In the genomic region with DNA sequence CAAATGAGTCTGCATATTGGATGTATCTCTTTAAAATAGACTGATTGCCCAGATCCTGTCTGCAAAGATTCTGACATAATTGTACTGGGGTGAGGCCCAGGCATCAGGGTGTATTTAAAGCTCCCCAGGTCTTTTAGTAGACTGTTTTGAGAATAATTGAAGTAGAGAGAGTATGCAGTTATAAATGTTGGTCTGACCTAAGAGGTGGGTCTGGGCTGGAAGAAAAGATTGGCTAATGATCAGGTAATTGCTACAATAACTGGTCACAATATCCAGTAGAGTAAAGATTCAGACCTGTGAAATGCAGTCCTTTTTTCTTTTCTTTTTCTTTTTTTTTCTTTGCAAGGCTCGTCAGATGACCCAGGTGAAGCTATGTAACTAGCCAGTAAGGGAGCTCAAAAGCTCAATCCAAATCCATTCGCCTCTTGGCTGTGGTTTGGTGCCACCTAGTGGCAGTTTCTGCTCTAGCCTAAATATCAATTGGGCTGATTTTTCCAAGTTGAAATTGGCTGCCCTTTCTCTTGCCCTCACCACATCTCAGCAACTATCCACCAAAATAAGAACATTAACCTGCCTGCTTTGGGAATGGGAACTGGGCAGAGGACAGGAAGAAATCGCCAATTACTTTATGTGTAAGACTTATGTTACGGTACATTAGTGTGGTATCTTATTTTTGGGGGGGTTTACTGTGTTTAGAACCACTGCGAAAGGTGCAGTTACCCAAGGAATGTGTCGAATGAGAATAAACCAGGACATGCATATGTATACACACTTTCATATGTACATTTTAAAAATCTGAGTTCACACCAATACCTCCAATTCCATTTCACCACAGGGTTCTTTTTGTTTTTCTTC, we compare ENCODE assay signal across 1 cellular context.
A peak's percentile ranks its signal among the peaks of the same experiment; 100 is the strongest.
TF ChIP-seq lines count a peak whose summit lies in the region.

No MANE protein-coding gene starts in this region.

TF ChIP-seq in GM12878, 131 proteins besides CTCF, POLR2A, EP300 and RAD21 (continued from another document):
- TF ChIP-seq, protein P1, sequence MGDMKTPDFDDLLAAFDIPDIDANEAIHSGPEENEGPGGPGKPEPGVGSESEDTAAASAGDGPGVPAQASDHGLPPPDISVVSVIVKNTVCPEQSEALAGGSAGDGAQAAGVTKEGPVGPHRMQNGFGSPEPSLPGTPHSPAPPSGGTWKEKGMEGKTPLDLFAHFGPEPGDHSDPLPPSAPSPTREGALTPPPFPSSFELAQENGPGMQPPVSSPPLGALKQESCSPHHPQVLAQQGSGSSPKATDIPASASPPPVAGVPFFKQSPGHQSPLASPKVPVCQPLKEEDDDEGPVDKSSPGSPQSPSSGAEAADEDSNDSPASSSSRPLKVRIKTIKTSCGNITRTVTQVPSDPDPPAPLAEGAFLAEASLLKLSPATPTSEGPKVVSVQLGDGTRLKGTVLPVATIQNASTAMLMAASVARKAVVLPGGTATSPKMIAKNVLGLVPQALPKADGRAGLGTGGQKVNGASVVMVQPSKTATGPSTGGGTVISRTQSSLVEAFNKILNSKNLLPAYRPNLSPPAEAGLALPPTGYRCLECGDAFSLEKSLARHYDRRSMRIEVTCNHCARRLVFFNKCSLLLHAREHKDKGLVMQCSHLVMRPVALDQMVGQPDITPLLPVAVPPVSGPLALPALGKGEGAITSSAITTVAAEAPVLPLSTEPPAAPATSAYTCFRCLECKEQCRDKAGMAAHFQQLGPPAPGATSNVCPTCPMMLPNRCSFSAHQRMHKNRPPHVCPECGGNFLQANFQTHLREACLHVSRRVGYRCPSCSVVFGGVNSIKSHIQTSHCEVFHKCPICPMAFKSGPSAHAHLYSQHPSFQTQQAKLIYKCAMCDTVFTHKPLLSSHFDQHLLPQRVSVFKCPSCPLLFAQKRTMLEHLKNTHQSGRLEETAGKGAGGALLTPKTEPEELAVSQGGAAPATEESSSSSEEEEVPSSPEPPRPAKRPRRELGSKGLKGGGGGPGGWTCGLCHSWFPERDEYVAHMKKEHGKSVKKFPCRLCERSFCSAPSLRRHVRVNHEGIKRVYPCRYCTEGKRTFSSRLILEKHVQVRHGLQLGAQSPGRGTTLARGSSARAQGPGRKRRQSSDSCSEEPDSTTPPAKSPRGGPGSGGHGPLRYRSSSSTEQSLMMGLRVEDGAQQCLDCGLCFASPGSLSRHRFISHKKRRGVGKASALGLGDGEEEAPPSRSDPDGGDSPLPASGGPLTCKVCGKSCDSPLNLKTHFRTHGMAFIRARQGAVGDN (IDR thresholded peaks at IDR 0.05): no peak
- TF ChIP-seq FOXM1 (IDR thresholded peaks at IDR 0.05; ENCODE audit: low read depth, low read length) (no peak), BHLHE40 (IDR thresholded peaks at IDR 0.05; ENCODE audit: borderline replicate concordance in 1 of 2, low read depth in 2 of 2, low read length in 1 of 2) (no peak), SPI1 (IDR thresholded peaks at IDR 0.05; ENCODE audit: borderline replicate concordance, insufficient read depth, low read depth, low read length) (no peak), SMC3 (IDR thresholded peaks at IDR 0.05; ENCODE audit: borderline replicate concordance, low read length) (peak; percentile 84), IKZF2 (IDR thresholded peaks at IDR 0.05) (no peak), MLLT1 (IDR thresholded peaks at IDR 0.05) (no peak), EGR1 (IDR thresholded peaks at IDR 0.05; ENCODE audit: borderline replicate concordance in 1 of 2, low read depth in 2 of 2, low read length in 2 of 2) (no peak), SUPT20H (IDR thresholded peaks at IDR 0.05; ENCODE audit: borderline replicate concordance, control insufficient read depth, low read depth, low read length) (no peak), HDAC6 (IDR thresholded peaks at IDR 0.05; ENCODE audit: unreplicated experiment) (no peak), YY1 (IDR thresholded peaks at IDR 0.05; ENCODE audit: low read depth, low read length) (0 out of 2 replicates have a peak, but pooled peaks have one; percentile 43), CBX3 (IDR thresholded peaks at IDR 0.05; ENCODE audit: borderline replicate concordance, low read depth) (no peak), SP1 (IDR thresholded peaks at IDR 0.05; ENCODE audit: low read depth, low read length) (no peak), RUNX3 (IDR thresholded peaks at IDR 0.05; ENCODE audit: low read length) (peak; percentile 22; the same call in 1 of the 2 replicates), TCF3 (IDR thresholded peaks at IDR 0.05; ENCODE audit: borderline replicate concordance, insufficient read depth, low read depth, low read length) (no peak), MEF2B (IDR thresholded peaks at IDR 0.05; ENCODE audit: partially characterized antibody, poor library complexity, severe bottlenecking) (no peak), STAT1 (conservative IDR thresholded peaks at IDR 0.05) (no peak), KLF5 (IDR thresholded peaks at IDR 0.05; ENCODE audit: partially characterized antibody) (no peak), ZNF384 (IDR thresholded peaks at IDR 0.05; ENCODE audit: borderline replicate concordance, low read depth, low read length) (peak; percentile 78), SIN3A (IDR thresholded peaks at IDR 0.05; ENCODE audit: low read depth, low read length) (no peak), HDAC2 (IDR thresholded peaks at IDR 0.05) (no peak), MTA2 (IDR thresholded peaks at IDR 0.05; ENCODE audit: low read depth) (no peak), BMI1 (IDR thresholded peaks at IDR 0.05; ENCODE audit: borderline replicate concordance) (no peak), HCFC1 (IDR thresholded peaks at IDR 0.05; ENCODE audit: low read length) (no peak)
- TF ChIP-seq, protein P2, sequence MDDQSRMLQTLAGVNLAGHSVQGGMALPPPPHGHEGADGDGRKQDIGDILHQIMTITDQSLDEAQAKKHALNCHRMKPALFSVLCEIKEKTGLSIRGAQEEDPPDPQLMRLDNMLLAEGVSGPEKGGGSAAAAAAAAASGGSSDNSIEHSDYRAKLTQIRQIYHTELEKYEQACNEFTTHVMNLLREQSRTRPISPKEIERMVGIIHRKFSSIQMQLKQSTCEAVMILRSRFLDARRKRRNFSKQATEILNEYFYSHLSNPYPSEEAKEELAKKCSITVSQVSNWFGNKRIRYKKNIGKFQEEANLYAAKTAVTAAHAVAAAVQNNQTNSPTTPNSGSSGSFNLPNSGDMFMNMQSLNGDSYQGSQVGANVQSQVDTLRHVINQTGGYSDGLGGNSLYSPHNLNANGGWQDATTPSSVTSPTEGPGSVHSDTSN (IDR thresholded peaks at IDR 0.05; ENCODE audit: insufficient replicate concordance, low read depth, low read length): no peak
- TF ChIP-seq, protein P3, sequence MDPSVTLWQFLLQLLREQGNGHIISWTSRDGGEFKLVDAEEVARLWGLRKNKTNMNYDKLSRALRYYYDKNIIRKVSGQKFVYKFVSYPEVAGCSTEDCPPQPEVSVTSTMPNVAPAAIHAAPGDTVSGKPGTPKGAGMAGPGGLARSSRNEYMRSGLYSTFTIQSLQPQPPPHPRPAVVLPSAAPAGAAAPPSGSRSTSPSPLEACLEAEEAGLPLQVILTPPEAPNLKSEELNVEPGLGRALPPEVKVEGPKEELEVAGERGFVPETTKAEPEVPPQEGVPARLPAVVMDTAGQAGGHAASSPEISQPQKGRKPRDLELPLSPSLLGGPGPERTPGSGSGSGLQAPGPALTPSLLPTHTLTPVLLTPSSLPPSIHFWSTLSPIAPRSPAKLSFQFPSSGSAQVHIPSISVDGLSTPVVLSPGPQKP (IDR thresholded peaks at IDR 0.05; ENCODE audit: low read depth, low read length): no peak
